Comparison of ENCODE assay signal across 16 cellular contexts in the genomic region with DNA sequence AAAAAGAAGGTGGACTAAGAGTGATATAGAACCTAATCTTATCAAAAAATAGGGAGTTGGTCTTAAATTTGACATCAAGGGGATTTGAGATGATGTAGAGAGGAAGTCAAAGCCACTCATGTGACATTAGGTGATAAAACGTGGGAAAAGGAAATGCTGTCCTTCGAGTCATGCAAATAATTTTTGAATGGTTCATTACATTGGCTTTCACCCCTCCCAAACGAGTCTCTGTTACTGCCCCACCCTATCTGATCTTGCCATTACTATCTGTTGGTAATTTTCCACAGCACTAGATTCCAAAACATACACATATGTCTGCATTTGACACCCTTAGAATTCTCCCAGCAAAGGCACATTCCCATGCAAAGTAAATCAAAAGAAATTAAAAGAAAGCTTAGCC.
"Had no signal": no experiment of that assay in that cellular context is flagged by ENCODE, and none has a peak within 500 bp of the region (broad histone marks: within the 10 kb centered on the region; RNA-seq: fewer than 3 reads in every experiment).

No MANE protein-coding gene starts in this region.

- H2AFZ ChIP-seq: parathyroid adenoma had no signal

- H3K36me3 Mint-ChIP-seq: activated naive CD8-positive, alpha-beta T cell treated with anti-CD3 and anti-CD28 coated beads for 36 hours; brain; naive thymus-derived CD4-positive, alpha-beta T cell; stimulated activated naive B cell treated with anti-CD40 and anti-IgM and Interleukin-4, amounts not matched to agents 10 μg/mL and 1 μg/mL and 100 μg/mL, for 72 hours had no signal

- H3K4me3 Mint-ChIP-seq: activated B cell treated with CpG ODN at 0.5 μM for 24 hours; activated CD4-positive, alpha-beta T cell treated with anti-CD3 and anti-CD28 coated beads, Interleukin-2, amount 10 ng/mL, durations not matched to agents 7 days and 5 days; activated naive CD8-positive, alpha-beta T cell treated with anti-CD3 and anti-CD28 coated beads for 36 hours; brain; naive thymus-derived CD4-positive, alpha-beta T cell; stimulated activated naive B cell treated with anti-CD40 and anti-IgM and Interleukin-4, amounts not matched to agents 10 μg/mL and 1 μg/mL and 100 μg/mL, for 72 hours had no signal

- H3K4me3 ChIP-seq: gastroesophageal sphincter, heart right ventricle, tibial artery, uterus had no signal

- H3K9me3 Mint-ChIP-seq: activated B cell treated with CpG ODN at 0.5 μM for 24 hours; activated naive CD8-positive, alpha-beta T cell treated with anti-CD3 and anti-CD28 coated beads for 36 hours; stimulated activated naive B cell treated with anti-CD40 and anti-IgM and Interleukin-4, amounts not matched to agents 10 μg/mL and 1 μg/mL and 100 μg/mL, for 72 hours had no signal

- H3K9ac ChIP-seq: parathyroid adenoma had no signal

- H3K9me3 ChIP-seq: gastroesophageal sphincter, heart right ventricle, tibial artery, uterus had no signal

- H3K27ac Mint-ChIP-seq: activated B cell treated with CpG ODN at 0.5 μM for 24 hours; activated CD4-positive, alpha-beta T cell treated with anti-CD3 and anti-CD28 coated beads, Interleukin-2, amount 10 ng/mL, durations not matched to agents 7 days and 5 days; activated naive CD8-positive, alpha-beta T cell treated with anti-CD3 and anti-CD28 coated beads for 36 hours; brain; naive thymus-derived CD4-positive, alpha-beta T cell; stimulated activated naive B cell treated with anti-CD40 and anti-IgM and Interleukin-4, amounts not matched to agents 10 μg/mL and 1 μg/mL and 100 μg/mL, for 72 hours had no signal

- H3K4me1 ChIP-seq: gastroesophageal sphincter, heart right ventricle, parathyroid adenoma, tibial artery, uterus had no signal

- H3K27ac ChIP-seq: gastroesophageal sphincter, heart right ventricle, parathyroid adenoma, tibial artery, uterus had no signal

- DNase-seq: activated B cell treated with CpG ODN at 0.5 μM for 24 hours; activated CD4-positive, alpha-beta T cell treated with anti-CD3 and anti-CD28 coated beads, Interleukin-2, amount 10 ng/mL, durations not matched to agents 7 days and 5 days; activated CD8-positive, alpha-beta memory T cell treated with anti-CD3 and anti-CD28 coated beads for 24 hours; activated naive CD8-positive, alpha-beta T cell treated with anti-CD3 and anti-CD28 coated beads for 36 hours; amygdala; cortex of kidney; effector CD4-positive, alpha-beta T cell; heart right ventricle; naive thymus-derived CD4-positive, alpha-beta T cell; stimulated activated CD4-positive, alpha-beta T cell treated with anti-CD3 and anti-CD28 coated beads, Interleukin-4, amount 100 ng/mL, for 1 hour; stimulated activated naive B cell treated with anti-CD40 and anti-IgM and Interleukin-4, amounts not matched to agents 10 μg/mL and 1 μg/mL and 100 μg/mL, for 72 hours; tibial artery; uterus had no signal

- H3K36me3 ChIP-seq: gastroesophageal sphincter, heart right ventricle, tibial artery, uterus had no signal

- H3K79me2 ChIP-seq: parathyroid adenoma had no signal

- ATAC-seq: gastroesophageal sphincter; heart right ventricle; naive thymus-derived CD4-positive, alpha-beta T cell; stimulated activated naive B cell treated with anti-CD40 and anti-IgM and Interleukin-4, amounts not matched to agents 10 μg/mL and 1 μg/mL and 100 μg/mL, for 72 hours had no signal

- H3K27me3 ChIP-seq: gastroesophageal sphincter, heart right ventricle, tibial artery, uterus had no signal

- H3K4me1 Mint-ChIP-seq: activated B cell treated with CpG ODN at 0.5 μM for 24 hours; activated CD4-positive, alpha-beta T cell treated with anti-CD3 and anti-CD28 coated beads, Interleukin-2, amount 10 ng/mL, durations not matched to agents 7 days and 5 days; activated naive CD8-positive, alpha-beta T cell treated with anti-CD3 and anti-CD28 coated beads for 36 hours; brain; naive thymus-derived CD4-positive, alpha-beta T cell; stimulated activated naive B cell treated with anti-CD40 and anti-IgM and Interleukin-4, amounts not matched to agents 10 μg/mL and 1 μg/mL and 100 μg/mL, for 72 hours had no signal

- H3K27me3 Mint-ChIP-seq: activated B cell treated with CpG ODN at 0.5 μM for 24 hours; activated CD4-positive, alpha-beta T cell treated with anti-CD3 and anti-CD28 coated beads, Interleukin-2, amount 10 ng/mL, durations not matched to agents 7 days and 5 days; activated naive CD8-positive, alpha-beta T cell treated with anti-CD3 and anti-CD28 coated beads for 36 hours; brain; naive thymus-derived CD4-positive, alpha-beta T cell; stimulated activated naive B cell treated with anti-CD40 and anti-IgM and Interleukin-4, amounts not matched to agents 10 μg/mL and 1 μg/mL and 100 μg/mL, for 72 hours had no signal
